Comparison of ENCODE assay signal across 8 cellular contexts in the genomic region with DNA sequence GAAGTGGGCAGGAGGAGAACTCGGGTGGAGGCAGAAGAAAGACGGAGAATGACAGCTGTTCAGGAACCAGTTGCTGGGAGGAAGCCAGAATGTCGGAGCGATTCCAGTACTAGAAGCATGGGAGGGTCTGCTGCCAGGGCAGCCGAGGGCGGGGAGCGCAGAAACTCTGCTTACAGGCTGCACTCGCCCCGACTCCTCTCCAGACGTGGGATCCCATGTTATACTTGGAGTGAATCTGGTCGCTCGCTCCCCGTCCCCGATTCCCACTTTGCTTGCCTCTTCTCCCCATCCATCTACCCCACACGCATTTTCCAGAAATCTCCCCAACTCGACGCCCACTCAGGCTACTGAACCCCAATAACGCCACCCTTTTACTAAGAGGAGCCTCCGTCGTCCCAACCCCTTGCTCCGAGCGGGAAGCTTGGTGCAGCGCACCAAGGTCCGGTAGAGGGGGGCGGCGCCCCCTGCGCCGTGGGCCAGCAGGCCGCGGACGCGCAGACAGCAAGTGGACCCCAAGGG. TPM values are rescaled to one million over a fixed set of nuclear protein-coding genes. Genes with fewer than 3 reads are reported as not detected.
DNase-seq lines count a peak whose midpoint lies in the region; ATAC-seq, FAIRE-seq and TF ChIP-seq lines count a peak whose summit lies in the region.

No MANE protein-coding gene starts in this region.

- CTCF ChIA-PET in AG04449 (lab: Yijun Ruan, JAX) = interaction anchor here (0.7 to 2.3 kb wide), 7 partner anchors 14 to 214 kb away, joined by 3 to 11 read pairs (median 4); a partner anchor contains a TSS

- WGBS in body of pancreas, 2 donors = 0 to 1% methylated on average over 23 to 32 of the region's 32 CpGs

- no peak for TF ChIP-seq CTCF in AG04449 (IDR thresholded peaks at IDR 0.05; ENCODE audit: insufficient read depth, low read length, missing control alignments)
- no peak for TF ChIP-seq CTCF in KMS-11 (conservative IDR thresholded peaks at IDR 0.05; ENCODE audit: low read depth, low read length)
- no peak for TF ChIP-seq CTCF in body of pancreas (IDR thresholded peaks at IDR 0.05)
- TF ChIP-seq CTCF in keratinocyte (optimal IDR thresholded peaks at IDR 0.05 in 1 of 3, IDR thresholded peaks at IDR 0.05 in 1 of 3, conservative IDR thresholded peaks at IDR 0.05 in 1 of 3; ENCODE audit: extremely low read depth in 1 of 3, insufficient read depth in 2 of 3, low read length in 3 of 3) = no peak

- no peak for TF ChIP-seq POLR2A in body of pancreas (IDR thresholded peaks at IDR 0.05)

- H3K4me1 ChIP-seq in KMS-11 (ENCODE audit: low read depth, poor library complexity, severe bottlenecking) (no peaks in the 10 kb centered on the region), body of pancreas (peaks cover 52% of the 10 kb centered on the region), keratinocyte (ENCODE audit: control insufficient read depth, extremely low read depth, insufficient read depth, low read length) (peaks cover 9% of the 10 kb centered on the region), stomach smooth muscle (ENCODE audit: control insufficient read depth, insufficient read depth, low read length) (peaks cover 26% of the 10 kb centered on the region)

- no peaks in the 10 kb centered on the region for H4K20me1 ChIP-seq in KMS-11 (ENCODE audit: insufficient read depth)
- H4K20me1 ChIP-seq in keratinocyte (ENCODE audit: control insufficient read depth, extremely low read depth, insufficient read depth, low read length) = no peaks in the 10 kb centered on the region

- POLR2A ChIA-PET in AG04449 (lab: Yijun Ruan, JAX) = interaction anchor here (1.2 kb wide), 1 partner anchor 98 kb away, joined by 4 read pairs; no protein-coding TSS in a partner anchor

- H3K9me3 ChIP-seq in body of pancreas = no peaks in the 10 kb centered on the region
- no peaks in the 10 kb centered on the region for H3K9me3 ChIP-seq in keratinocyte (ENCODE audit: control insufficient read depth, low read depth, low read length)
- no peaks in the 10 kb centered on the region for H3K9me3 ChIP-seq in stomach smooth muscle (ENCODE audit: control insufficient read depth in 2 of 2, low read length in 2 of 2)

- H2AFZ ChIP-seq in KMS-11 (ENCODE audit: low read depth) (peak overlapping the region; percentile 61), keratinocyte (ENCODE audit: control insufficient read depth, low read length) (peak overlapping the region; percentile 66)

- intact Hi-C loops in body of pancreas (cut with DNase I) = no loop called here

- no peaks in the 10 kb centered on the region for H3K27me3 ChIP-seq in KMS-11 (ENCODE audit: insufficient read depth, low read depth)
- H3K27me3 ChIP-seq in body of pancreas = no peaks in the 10 kb centered on the region
- H3K27me3 ChIP-seq in keratinocyte (ENCODE audit: control insufficient read depth, extremely low read depth, insufficient read depth, low read length) = peaks cover 39% of the 10 kb centered on the region
- H3K27me3 ChIP-seq in stomach smooth muscle (ENCODE audit: control insufficient read depth in 1 of 2, insufficient read depth in 2 of 2, low read length in 2 of 2) = no peaks in the 10 kb centered on the region

- no peak for FAIRE-seq in keratinocyte (lab: Jason Lieb, UNC)

- H3K9me1 ChIP-seq in keratinocyte (ENCODE audit: control insufficient read depth, extremely low read depth, insufficient read depth, low read length) = no peaks in the 10 kb centered on the region

- H3K27ac ChIP-seq in KMS-11 (no peak overlapping the region), body of pancreas (peak overlapping the region; percentile 88 to 94 (median 93)), keratinocyte (ENCODE audit: control insufficient read depth, insufficient read depth, low read length) (no peak overlapping the region), stomach smooth muscle (ENCODE audit: low read length) (peak overlapping the region; percentile 87)

- dilution Hi-C loops in keratinocyte (cut with MboI; ENCODE audit: extremely low pct_ligation_motif_present, low sequenced_read_pairs) = loop anchor here (25.0 kb wide), 1 partner anchor 165 kb away; no protein-coding TSS in a partner anchor

- H3K4me3 ChIP-seq in AG04449 (ENCODE audit: low read depth, low read length) = peak overlapping the region; percentile 48
- H3K4me3 ChIP-seq in KMS-11 (IDR thresholded peaks at IDR 0.05; ENCODE audit: insufficient read depth, low read depth, low read length) = no peak overlapping the region
- H3K4me3 ChIP-seq in body of pancreas = peak overlapping the region; percentile 64 to 97
- H3K4me3 ChIP-seq in keratinocyte (ENCODE audit: control insufficient read depth in 2 of 3, extremely low read depth in 1 of 3, insufficient read depth in 2 of 3, low read depth in 1 of 3, low read length in 3 of 3) = peak overlapping the region; percentile 37 to 70 (median 60)
- peak overlapping the region; percentile 84 to 87 for H3K4me3 ChIP-seq in stomach smooth muscle (ENCODE audit: low read length in 2 of 2)

- H3K4me2 ChIP-seq in KMS-11 (peak overlapping the region; percentile 51), keratinocyte (ENCODE audit: control insufficient read depth, extremely low read depth, insufficient read depth, low read depth, low read length) (peak overlapping the region; percentile 94)

- ATAC-seq in GM18907 (IDR thresholded peaks at IDR 0.05; ENCODE audit: unreplicated experiment) (peak; percentile 38), body of pancreas (peak; percentile 7), HG03378 (IDR thresholded peaks at IDR 0.05; ENCODE audit: unreplicated experiment) (no peak)

- H3K36me3 ChIP-seq in KMS-11 (ENCODE audit: insufficient read depth) (no peaks in the 10 kb centered on the region), body of pancreas (replicated peaks in 1 of 2; ENCODE audit: insufficient read depth in 1 of 2, low read depth in 2 of 2) (peaks cover 0 to 3% of the 10 kb centered on the region in 2 donors), keratinocyte (ENCODE audit: control insufficient read depth in 2 of 2, extremely low read depth in 1 of 2, insufficient read depth in 2 of 2, low read length in 2 of 2) (no peaks in the 10 kb centered on the region), stomach smooth muscle (ENCODE audit: control insufficient read depth in 2 of 2, insufficient read depth in 2 of 2, low read length in 2 of 2) (peaks cover 10 to 14% of the 10 kb centered on the region in 2 donors)

- no peaks in the 10 kb centered on the region for H3K79me2 ChIP-seq in KMS-11 (ENCODE audit: insufficient read depth, low read depth)
- H3K79me2 ChIP-seq in keratinocyte (ENCODE audit: control insufficient read depth, insufficient read depth, low read length) = no peaks in the 10 kb centered on the region

- H3K9ac ChIP-seq in KMS-11 = peak overlapping the region; percentile 37; the same call in 1 of the 2 replicates
- H3K9ac ChIP-seq in keratinocyte (ENCODE audit: control insufficient read depth, extremely low read depth, insufficient read depth, low read length) = peak overlapping the region; percentile 13
- H3K9ac ChIP-seq in stomach smooth muscle (ENCODE audit: low read length in 2 of 2) = peak overlapping the region; percentile 68 to 76

- no peak for DNase-seq in AG04449 (ENCODE audit: low read depth, low spot score)
- peak; percentile 67 to 74 (median 69) for DNase-seq in body of pancreas
- no peak for DNase-seq in keratinocyte (ENCODE audit: low read depth, low spot score)
- DNase-seq in UCSD-AML1 (lab: John Stamatoyannopoulos, UW; ENCODE audit: unreplicated experiment) = no peak

RNA-seq across cellular contexts. Expression of a gene that starts 0.7 kb away (rescaled TPM):
- total RNA-seq in body of pancreas = 1,000 to 10,000 TPM; 1,064 to 1,447 TPM
- polyA plus RNA-seq in keratinocyte = 0.53 to 1.2 TPM (median 0.60 TPM) in 3 replicates
- 1.1 TPM for polyA plus RNA-seq in keratinocyte (2011; ENCODE audit: low read depth)
- polyA plus RNA-seq in keratinocyte (2011; cell fraction: cytosol; rRNA removed) = 0.56 and 1.1 TPM in 2 replicates
- polyA plus RNA-seq in keratinocyte (2011; cell fraction: nucleus; rRNA removed) = 0.84 and 1.7 TPM in 2 replicates
- 0.29 and 1.2 TPM in 2 replicates for polyA plus RNA-seq in keratinocyte (2012; ENCODE audit: low replicate concordance)
- polyA minus RNA-seq in keratinocyte = 0.32 to 1.6 TPM in 2 of 3 replicates, not detected in the other
- not detected for polyA minus RNA-seq in keratinocyte (2011; cell fraction: cytosol; rRNA and poly(A)+ RNA removed)
- 0.53 and 1.7 TPM in 2 replicates for polyA minus RNA-seq in keratinocyte (2011; cell fraction: nucleus; rRNA and poly(A)+ RNA removed)

Comparison
In these comparisons a context has a peak if more than half of its experiments do, and no peak if none do; other contexts are left out.
1. DNase-seq: peak in body of pancreas (4 of 4); none in AG04449 (single experiment), keratinocyte (single experiment) and UCSD-AML1 (single experiment).
2. H3K27ac ChIP-seq: peak in body of pancreas (4 of 4) and stomach smooth muscle (single experiment); none in KMS-11 (single experiment) and keratinocyte (single experiment).
3. H3K9ac ChIP-seq: peak in every context shown above with its lines; median percentile 72 in stomach smooth muscle; 37 in KMS-11; 13 in keratinocyte.